1 cellular context compared by ENCODE assay signal in the genomic region with DNA sequence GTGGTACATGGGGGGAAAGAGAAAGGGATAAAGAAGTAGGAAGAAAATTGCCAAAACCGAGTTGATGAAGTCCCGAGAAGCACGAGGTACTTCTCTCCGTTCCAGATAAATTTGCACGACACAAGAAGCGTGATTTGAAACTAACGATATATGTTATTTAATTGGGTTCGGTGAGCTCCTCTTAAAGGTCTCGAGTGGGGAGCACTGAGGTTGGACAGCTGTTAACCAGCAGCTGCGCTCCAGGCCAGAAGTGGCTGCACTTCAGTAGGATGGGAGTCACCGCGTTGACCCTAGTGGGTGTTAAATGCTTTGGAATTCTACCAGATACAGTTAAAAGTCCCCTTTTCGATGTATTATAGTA.
TF ChIP-seq lines count a peak whose summit lies in the region.

No MANE protein-coding gene starts in this region.

TF ChIP-seq in WTC11, 78 proteins besides CTCF, POLR2A, EP300 and RAD21 (continued from another document):
- TF ChIP-seq, protein P1, sequence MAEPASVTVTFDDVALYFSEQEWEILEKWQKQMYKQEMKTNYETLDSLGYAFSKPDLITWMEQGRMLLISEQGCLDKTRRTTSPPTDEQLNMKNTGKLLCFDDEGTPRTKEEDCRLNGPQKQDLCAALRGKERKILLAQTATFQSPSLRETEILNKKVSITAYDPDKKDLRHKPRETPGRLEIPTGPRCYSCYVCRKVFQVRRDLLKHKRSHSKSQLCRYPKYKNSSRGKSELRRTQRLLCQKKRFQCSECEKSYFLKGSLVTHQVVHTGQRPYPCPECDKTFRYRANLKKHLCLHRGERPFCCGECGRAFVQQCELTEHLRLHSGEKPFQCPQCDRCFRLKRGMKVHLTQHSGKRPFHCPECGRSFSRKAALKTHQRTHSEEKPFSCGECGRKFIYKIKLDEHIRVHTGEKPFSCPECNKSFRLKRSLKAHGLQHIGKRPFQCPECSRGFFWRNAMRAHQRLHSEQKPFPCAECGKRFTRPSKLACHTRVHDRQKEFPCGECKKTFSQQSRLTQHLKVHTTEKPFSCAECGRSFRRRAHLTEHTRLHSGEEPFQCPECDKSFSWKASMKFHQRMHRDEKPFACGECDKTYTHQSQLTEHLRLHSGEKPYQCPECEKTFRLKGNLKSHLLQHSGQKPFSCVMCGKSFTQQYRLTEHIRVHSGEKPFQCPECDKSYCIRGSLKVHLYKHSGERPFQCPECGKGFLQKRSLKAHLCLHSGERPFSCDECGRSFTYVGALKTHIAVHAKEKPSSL (CRISPR knock-in tag; conservative IDR thresholded peaks at IDR 0.05) = no peak
- TF ChIP-seq ZNF671 (CRISPR knock-in tag; IDR thresholded peaks at IDR 0.05) = no peak
- no peak for TF ChIP-seq SP1 (CRISPR knock-in tag; conservative IDR thresholded peaks at IDR 0.05)
- no peak for TF ChIP-seq MYBL2 (CRISPR knock-in tag; IDR thresholded peaks at IDR 0.05)
- no peak for TF ChIP-seq ZNF317 (CRISPR knock-in tag; IDR thresholded peaks at IDR 0.05; ENCODE audit: borderline replicate concordance, low read depth)
